Comparison of ENCODE assay signal across 15 cellular contexts in genomic region chr10:6071181-6072175, GRCh38. TPM values are rescaled to one million over a fixed set of nuclear protein-coding genes. Genes with fewer than 3 reads are reported as not detected.
DNase-seq lines count a peak whose midpoint lies in the region; ATAC-seq, FAIRE-seq and TF ChIP-seq lines count a peak whose summit lies in the region.
"Had no signal": no experiment of that assay in that cellular context is flagged by ENCODE, and none has a peak within 500 bp of the region (broad histone marks: within the 10 kb centered on the region; RNA-seq: fewer than 3 reads in every experiment).

No MANE protein-coding gene starts in this region.

- TF ChIP-seq CTCF in activated B cell treated with CpG ODN at 0.5 μM for 24 hours (IDR thresholded peaks at IDR 0.05) (no peak), GM23338 (conservative IDR thresholded peaks at IDR 0.05; ENCODE audit: low read depth in 2 of 2) (no peak)

- no peaks in the 10 kb centered on the region for H3K27me3 ChIP-seq in CD4-positive, CD25-positive, alpha-beta regulatory T cell (ENCODE audit: control insufficient read depth, insufficient read depth, low read length)
- H3K27me3 ChIP-seq in right cardiac atrium (ENCODE audit: control insufficient read depth, insufficient read depth) (no peaks in the 10 kb centered on the region), GM23338 (ENCODE audit: insufficient read depth) (no peaks in the 10 kb centered on the region)

- H3K4me2 ChIP-seq in GM23338: no peak overlapping the region

- H3K4me1 ChIP-seq in CD4-positive, CD25-positive, alpha-beta regulatory T cell (ENCODE audit: control insufficient read depth, insufficient read depth, low read length, poor library complexity, severe bottlenecking): peaks cover 91% of the 10 kb centered on the region
- peaks cover 2% of the 10 kb centered on the region for H3K4me1 ChIP-seq in right cardiac atrium (ENCODE audit: control insufficient read depth, insufficient read depth, low read length)
- no peaks in the 10 kb centered on the region for H3K4me1 ChIP-seq in GM23338 (ENCODE audit: insufficient read depth)

- H2AFZ ChIP-seq in GM23338: no peak overlapping the region

- no peaks in the 10 kb centered on the region for H3K79me2 ChIP-seq in GM23338 (replicated peaks; ENCODE audit: insufficient read depth)

- H3K27ac Mint-ChIP-seq in CD4-positive, CD25-positive, alpha-beta regulatory T cell: peak overlapping the region; percentile 89 to 100 (median 98)
- peak overlapping the region; percentile 97 for H3K27ac Mint-ChIP-seq in activated B cell treated with CpG ODN at 0.5 μM for 24 hours
- H3K27ac Mint-ChIP-seq in GM23338: no peak overlapping the region

- peaks cover 6% of the 10 kb centered on the region for H3K36me3 Mint-ChIP-seq in CD4-positive, CD25-positive, alpha-beta regulatory T cell
- H3K36me3 Mint-ChIP-seq in activated B cell treated with CpG ODN at 0.5 μM for 24 hours (ENCODE audit: low read depth) (no peaks in the 10 kb centered on the region), GM23338 (ENCODE audit: low read depth) (no peaks in the 10 kb centered on the region)

- peak overlapping the region; percentile 86 for H3K4me3 ChIP-seq in CD4-positive, CD25-positive, alpha-beta regulatory T cell (ENCODE audit: low read depth, low read length)
- H3K4me3 ChIP-seq in right cardiac atrium (ENCODE audit: low read length) (no peak overlapping the region), GM23338 (no peak overlapping the region)

- H3K27ac ChIP-seq in CD4-positive, CD25-positive, alpha-beta regulatory T cell (ENCODE audit: insufficient read depth, low read length, poor library complexity, severe bottlenecking): peak overlapping the region; percentile 94
- no peak overlapping the region for H3K27ac ChIP-seq in right cardiac atrium (ENCODE audit: low read length)
- H3K27ac ChIP-seq in GM23338 (ENCODE audit: low read depth): no peak overlapping the region

- peak overlapping the region; percentile 77 to 91 (median 88) for H3K4me3 Mint-ChIP-seq in CD4-positive, CD25-positive, alpha-beta regulatory T cell
- H3K4me3 Mint-ChIP-seq in activated B cell treated with CpG ODN at 0.5 μM for 24 hours (peak overlapping the region; percentile 67), GM23338 (no peak overlapping the region)

- peak in 1 of 3 donors; percentile 33 for DNase-seq in CD4-positive, CD25-positive, alpha-beta regulatory T cell
- DNase-seq in GM19239 (ENCODE audit: insufficient read length, low spot score) (no peak), activated B cell treated with CpG ODN at 0.5 μM for 24 hours (no peak), right cardiac atrium (no peak), GM23338 (ENCODE audit: low spot score) (no peak), ecto neural progenitor cell (ENCODE audit: low spot score) (no peak)
- DNase-seq in stimulated activated CD4-positive, alpha-beta T cell treated with anti-CD3 and anti-CD28 coated beads, Interleukin-2, amount 100 ng/mL, for 24 hours: no peak
- DNase-seq: activated effector memory CD4-positive, alpha-beta T cell treated with Interleukin-2 at 50 U/mL for 16 hours; cortex of kidney; mesenchymal stem cell; NCI-H774; T-helper 9 cell had no signal

- WGBS in right cardiac atrium: 76% methylated on average over 10 of the region's 10 CpGs

- peaks cover 0 to 2% (median 0%) of the 10 kb centered on the region in 7 donors for H3K9me3 Mint-ChIP-seq in CD4-positive, CD25-positive, alpha-beta regulatory T cell
- H3K9me3 Mint-ChIP-seq in activated B cell treated with CpG ODN at 0.5 μM for 24 hours: no peaks in the 10 kb centered on the region
- H3K9me3 Mint-ChIP-seq in GM23338: no peaks in the 10 kb centered on the region

- H3K4me1 Mint-ChIP-seq in CD4-positive, CD25-positive, alpha-beta regulatory T cell: peaks cover 45 to 96% (median 79%) of the 10 kb centered on the region in 4 donors
- H3K4me1 Mint-ChIP-seq in activated B cell treated with CpG ODN at 0.5 μM for 24 hours: peaks cover 82% of the 10 kb centered on the region
- no peaks in the 10 kb centered on the region for H3K4me1 Mint-ChIP-seq in GM23338

- H3K9me3 ChIP-seq in CD4-positive, CD25-positive, alpha-beta regulatory T cell (ENCODE audit: control insufficient read depth in 2 of 2, low read length in 2 of 2): no peaks in the 10 kb centered on the region
- no peaks in the 10 kb centered on the region for H3K9me3 ChIP-seq in right cardiac atrium (ENCODE audit: control insufficient read depth, low read length)

- no peaks in the 10 kb centered on the region for H4K20me1 ChIP-seq in GM23338 (replicated peaks; ENCODE audit: insufficient read depth)

- intact Hi-C loops in activated B cell treated with CpG ODN at 0.5 μM for 24 hours (cut with micrococcal nuclease) (loop anchor here (1.0 kb wide), 3 partner anchors 9 to 19 kb away; partner anchors contain the start of gene IL2RA), right cardiac atrium (cut with DNase I) (no loop called here)

- CTCF ChIA-PET in activated B cell treated with CpG ODN at 0.5 μM for 24 hours (lab: Charles Lee): interaction anchor here (1.0 to 7.3 kb wide), 6 partner anchors 14 to 58 kb away, joined by 3 to 79 read pairs (median 4); no protein-coding TSS in a partner anchor

- H3K27me3 Mint-ChIP-seq in CD4-positive, CD25-positive, alpha-beta regulatory T cell: no peaks in the 10 kb centered on the region
- H3K27me3 Mint-ChIP-seq in activated B cell treated with CpG ODN at 0.5 μM for 24 hours (no peaks in the 10 kb centered on the region), GM23338 (ENCODE audit: insufficient read depth, low read depth, poor library complexity) (peaks cover 1% of the 10 kb centered on the region)

- no peak for ATAC-seq in CD4-positive, CD25-positive, alpha-beta regulatory T cell (ENCODE audit: low read depth in 2 of 2)
- peak; percentile 13 for ATAC-seq in activated B cell treated with CpG ODN at 0.5 μM for 24 hours (ENCODE audit: low read depth)
- ATAC-seq in right cardiac atrium: peak; percentile 36 to 66
- no peak for ATAC-seq in HG03442 (IDR thresholded peaks at IDR 0.05; ENCODE audit: unreplicated experiment)
- ATAC-seq in GM23338: no peak
- ATAC-seq: sciatic nerve had no signal

- H3K9me2 ChIP-seq in GM23338 (ENCODE audit: insufficient read depth): no peaks in the 10 kb centered on the region

- no peaks in the 10 kb centered on the region for H3K36me3 ChIP-seq in CD4-positive, CD25-positive, alpha-beta regulatory T cell (ENCODE audit: control insufficient read depth, insufficient read depth, low read length)
- no peaks in the 10 kb centered on the region for H3K36me3 ChIP-seq in GM23338 (ENCODE audit: insufficient read depth)

- POLR2A ChIA-PET in activated B cell treated with CpG ODN at 0.5 μM for 24 hours (lab: Charles Lee): interaction anchor here (0.7 to 9.0 kb wide), 9 partner anchors 8 to 258 kb away, joined by 3 to 339 read pairs (median 3); partner anchors contain the start of genes GDI2, IL15RA, IL2RA and RBM17

- peak; percentile 73 for FAIRE-seq in GM19239 (lab: Jason Lieb, UNC)

- no peaks in the 10 kb centered on the region for H3F3A ChIP-seq in GM23338 (replicated peaks; ENCODE audit: low read depth)

TF ChIP-seq in GM23338, 12 proteins besides CTCF, POLR2A, EP300 and RAD21 (continues in another document):
- TF ChIP-seq NANOG (IDR thresholded peaks at IDR 0.05; ENCODE audit: borderline replicate concordance): no peak
- no peak for TF ChIP-seq REST (IDR thresholded peaks at IDR 0.05; ENCODE audit: unreplicated experiment)

RNA-seq across cellular contexts. Expression of gene IL2RA, which starts 9.3 kb away (rescaled TPM):
- total RNA-seq in CD4-positive, CD25-positive, alpha-beta regulatory T cell: 220 TPM
- polyA plus RNA-seq in CD4-positive, CD25-positive, alpha-beta regulatory T cell: 100 to 1,000 TPM; 159 to 261 (median 179) TPM
- total RNA-seq in activated B cell treated with CpG ODN at 0.5 μM for 24 hours: 151 and 160 TPM in 2 replicates
- total RNA-seq in right cardiac atrium: 1 to 10 TPM in 1 of 4 donors, under 1 TPM in 3; 0.71 to 1.3 (median 0.82) TPM
- 0.18 TPM for polyA plus RNA-seq in right cardiac atrium
- total RNA-seq in GM23338 (2014; rRNA removed; shearing (Covaris generic)): not detected in 2 replicates
- polyA plus RNA-seq in GM23338 (2016; fragmentation: Nextera tagmentation; extraction: Ambion mirVana): not detected in 2 replicates
- total RNA-seq: LHCN-M2 had no signal

RNA-seq across cellular contexts. Expression of gene RBM17, which starts 17.4 kb away (rescaled TPM):
- total RNA-seq in CD4-positive, CD25-positive, alpha-beta regulatory T cell: 168 TPM
- 10 to 100 TPM; 63.6 to 88.2 (median 65.7) TPM for polyA plus RNA-seq in CD4-positive, CD25-positive, alpha-beta regulatory T cell
- 207 and 209 TPM in 2 replicates for total RNA-seq in activated B cell treated with CpG ODN at 0.5 μM for 24 hours
- total RNA-seq in right cardiac atrium: 10 to 100 TPM; 51.6 to 66.5 (median 57.1) TPM
- polyA plus RNA-seq in right cardiac atrium: 51.0 TPM
- total RNA-seq in GM23338 (2014; rRNA removed; shearing (Covaris generic)): 54.7 and 90.5 TPM in 2 replicates
- polyA plus RNA-seq in GM23338 (2016; fragmentation: Nextera tagmentation; extraction: Ambion mirVana): 257 and 281 TPM in 2 replicates

Comparison
In these comparisons a context has a peak if more than half of its experiments do, and no peak if none do; other contexts are left out.
1. ATAC-seq: peak in activated B cell treated with CpG ODN at 0.5 μM for 24 hours (single experiment) and right cardiac atrium (2 of 2); none in CD4-positive, CD25-positive, alpha-beta regulatory T cell (0 of 2), HG03442 (single experiment) and GM23338 (single experiment).
2. RNA of gene IL2RA, which starts 9.3 kb away (total RNA-seq): 220 TPM in CD4-positive, CD25-positive, alpha-beta regulatory T cell (single experiment) and 151 to 160 TPM in activated B cell treated with CpG ODN at 0.5 μM for 24 hours; 0.71 to 1.3 TPM in right cardiac atrium and not detected in GM23338; every median in the first group is over 10 times any median in the second.